Comparison of ENCODE assay signal across 27 cellular contexts in the genomic region with DNA sequence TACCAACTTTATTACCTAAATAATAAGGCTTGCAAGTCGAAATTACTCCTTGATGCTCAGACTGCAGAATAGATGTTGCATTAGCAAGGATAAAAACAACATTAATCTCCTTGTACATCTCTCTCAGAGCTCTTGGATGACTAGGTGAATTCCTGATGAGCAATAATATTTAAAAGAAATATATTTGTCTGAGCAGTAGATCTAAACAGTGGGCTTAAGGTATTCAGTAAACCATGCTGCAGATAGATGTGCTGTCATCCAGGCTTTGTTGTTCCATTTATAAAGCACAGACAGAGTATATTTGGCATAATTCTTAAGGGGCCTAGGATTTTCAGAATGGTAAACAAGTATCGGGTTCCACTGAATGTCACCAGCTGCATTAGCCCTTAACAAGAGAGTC.
"Had no signal": no experiment of that assay in that cellular context is flagged by ENCODE, and none has a peak within 500 bp of the region (broad histone marks: within the 10 kb centered on the region; RNA-seq: fewer than 3 reads in every experiment).

No MANE protein-coding gene starts in this region.

- DNase-seq: kidney; left ventricle myocardium inferior; naive thymus-derived CD8-positive, alpha-beta T cell; nucleus accumbens; pancreas; posterior cingulate gyrus; retina; right cardiac atrium; stimulated activated CD4-positive, alpha-beta T cell treated with anti-CD3 and anti-CD28 coated beads, Interleukin-12 subunit alpha, Interleukin-12 subunit beta, amount 100 ng/mL, for 4 hours; stimulated activated CD4-positive, alpha-beta T cell treated with anti-CD3 and anti-CD28 coated beads, Interleukin-15, amount 100 ng/mL, for 24 hours; stimulated activated CD4-positive, alpha-beta T cell treated with anti-CD3 and anti-CD28 coated beads, Interleukin-2, amount 100 ng/mL, for 24 hours; stimulated activated CD4-positive, alpha-beta T cell treated with anti-CD3 and anti-CD28 coated beads, Interleukin-4, amount 100 ng/mL, for 1 hour; stimulated activated naive B cell treated with anti-CD40 and anti-IgM and Interleukin-4, amounts not matched to agents 10 μg/mL and 1 μg/mL and 100 μg/mL, for 72 hours; stimulated activated naive CD8-positive, alpha-beta T cell treated with anti-CD3 and anti-CD28 coated beads, Interleukin-15, Interleukin-2, amounts not matched to agents 100 U/mL and 50 U/mL, for 24 hours; stomach; testis; thyroid gland; transverse colon; upper lobe of left lung had no signal

- H3K4me3 Mint-ChIP-seq: memory B cell; naive thymus-derived CD8-positive, alpha-beta T cell; nephron; neural crest cell; stimulated activated naive B cell treated with anti-CD40 and anti-IgM and Interleukin-4, amounts not matched to agents 10 μg/mL and 1 μg/mL and 100 μg/mL, for 72 hours had no signal

- H3K9me3 Mint-ChIP-seq: nephron; neural crest cell; stimulated activated naive B cell treated with anti-CD40 and anti-IgM and Interleukin-4, amounts not matched to agents 10 μg/mL and 1 μg/mL and 100 μg/mL, for 72 hours had no signal

- H3K27ac Mint-ChIP-seq: memory B cell; naive thymus-derived CD8-positive, alpha-beta T cell; nephron; stimulated activated naive B cell treated with anti-CD40 and anti-IgM and Interleukin-4, amounts not matched to agents 10 μg/mL and 1 μg/mL and 100 μg/mL, for 72 hours had no signal

- H3K4me3 ChIP-seq: hepatocyte, left ventricle myocardium inferior, lung, pancreas, prostate gland, skin epidermis, stomach, testis, thyroid gland, transverse colon, upper lobe of left lung, vagina had no signal

- H3K4me1 Mint-ChIP-seq: memory B cell; naive thymus-derived CD8-positive, alpha-beta T cell; nephron; neural crest cell; stimulated activated naive B cell treated with anti-CD40 and anti-IgM and Interleukin-4, amounts not matched to agents 10 μg/mL and 1 μg/mL and 100 μg/mL, for 72 hours had no signal

- H3K27me3 Mint-ChIP-seq: memory B cell; naive thymus-derived CD8-positive, alpha-beta T cell; stimulated activated naive B cell treated with anti-CD40 and anti-IgM and Interleukin-4, amounts not matched to agents 10 μg/mL and 1 μg/mL and 100 μg/mL, for 72 hours had no signal

- H3K36me3 Mint-ChIP-seq: memory B cell; naive thymus-derived CD8-positive, alpha-beta T cell; stimulated activated naive B cell treated with anti-CD40 and anti-IgM and Interleukin-4, amounts not matched to agents 10 μg/mL and 1 μg/mL and 100 μg/mL, for 72 hours had no signal
